In genomic region chr9:97695390-97695789, GRCh38 we compare ENCODE assay signal across 10 cellular contexts. TPM values are rescaled to one million over a fixed set of nuclear protein-coding genes. Genes with fewer than 3 reads are reported as not detected.
A peak's percentile ranks its signal among the peaks of the same experiment; 100 is the strongest.
DNase-seq lines count a peak whose midpoint lies in the region; ATAC-seq and TF ChIP-seq lines count a peak whose summit lies in the region.
"Had no signal": no experiment of that assay in that cellular context is flagged by ENCODE, and none has a peak within 500 bp of the region (broad histone marks: within the 10 kb centered on the region; RNA-seq: fewer than 3 reads in every experiment).

No MANE protein-coding gene starts in this region.

- H3K27me3 ChIP-seq in DOHH2 (ENCODE audit: control insufficient read depth, low read length) (no peaks in the 10 kb centered on the region), OCI-LY1 (ENCODE audit: insufficient read depth, low read length) (no peaks in the 10 kb centered on the region), endocrine pancreas (ENCODE audit: control insufficient read depth, insufficient read depth, low read length) (no peaks in the 10 kb centered on the region), trophoblast cell (ENCODE audit: insufficient read depth, low read length) (no peaks in the 10 kb centered on the region)

- H3F3A ChIP-seq in DOHH2 (ENCODE audit: control insufficient read depth, insufficient read depth), result no peaks in the 10 kb centered on the region
- no peaks in the 10 kb centered on the region for H3F3A ChIP-seq in OCI-LY1 (ENCODE audit: insufficient read depth, low read length)

- WGBS in trophoblast cell (ENCODE audit: extremely low coverage, insufficient coverage, insufficient read length), result no CpG with 5 or more reads among the region's 3 CpGs

- H3K79me2 ChIP-seq in DOHH2 (ENCODE audit: control insufficient read depth, low read length), result peaks cover 36% of the 10 kb centered on the region
- peaks cover 34% of the 10 kb centered on the region for H3K79me2 ChIP-seq in OCI-LY1 (ENCODE audit: insufficient read depth, low read length)
- peaks cover 5% of the 10 kb centered on the region for H3K79me2 ChIP-seq in trophoblast cell (ENCODE audit: control insufficient read depth, insufficient read depth, low read length, poor library complexity)

- H3K36me3 ChIP-seq in DOHH2 (ENCODE audit: control insufficient read depth, low read length) (peaks cover 25% of the 10 kb centered on the region), OCI-LY1 (ENCODE audit: insufficient read depth, low read length) (peaks cover 22% of the 10 kb centered on the region; the same call in 1 of the 2 replicates), endocrine pancreas (ENCODE audit: control insufficient read depth, insufficient read depth, low read length) (no peaks in the 10 kb centered on the region), trophoblast cell (ENCODE audit: control insufficient read depth in 1 of 2, insufficient read depth in 2 of 2, low read length in 2 of 2) (peaks cover 0 to 3% of the 10 kb centered on the region in 2 experiments)

- H3K9ac ChIP-seq in OCI-LY1 (ENCODE audit: low read length) (peak overlapping the region; percentile 79), endocrine pancreas (ENCODE audit: control insufficient read depth, insufficient read depth, low read length) (no peak overlapping the region), trophoblast cell (ENCODE audit: low read length) (no peak overlapping the region)

- no peak for DNase-seq in trophoblast cell
- no peak for DNase-seq in NCI-H2107 treated with DMSO at 0.1 percent for 48 hours (lab: John Stamatoyannopoulos, UW; ENCODE audit: unreplicated experiment)
- DNase-seq: activated CD4-positive, alpha-beta T cell treated with anti-CD3 and anti-CD28 coated beads for 4 hours; GF-D8 had no signal

- H2AFZ ChIP-seq in OCI-LY1 (ENCODE audit: low read length) (no peak overlapping the region), trophoblast cell (ENCODE audit: insufficient read depth, low read length, poor library complexity) (no peak overlapping the region)

- no peak overlapping the region for H3K18ac ChIP-seq in trophoblast cell (ENCODE audit: low read length)

- no peak overlapping the region for H4K12ac ChIP-seq in trophoblast cell (ENCODE audit: low read depth, low read length)

- no peak for TF ChIP-seq CTCF in DOHH2 (IDR thresholded peaks at IDR 0.05; ENCODE audit: low read depth, low read length, poor library complexity, severe bottlenecking)
- TF ChIP-seq CTCF in OCI-LY1 (IDR thresholded peaks at IDR 0.05; ENCODE audit: low read length), result no peak

- H2BK12ac ChIP-seq in trophoblast cell (ENCODE audit: low read length), result no peak overlapping the region

- H3K4ac ChIP-seq in trophoblast cell (ENCODE audit: low read depth, low read length), result peak overlapping the region; percentile 27

- peaks cover 6% of the 10 kb centered on the region for H3K79me1 ChIP-seq in trophoblast cell (ENCODE audit: low read length)

- no peak overlapping the region for H4K91ac ChIP-seq in trophoblast cell (ENCODE audit: low read depth, low read length)

- H3K9me2 ChIP-seq in DOHH2 (replicated peaks; ENCODE audit: control insufficient read depth, low read length) (no peaks in the 10 kb centered on the region), OCI-LY1 (ENCODE audit: low read depth, low read length) (no peaks in the 10 kb centered on the region)

- H3K9me3 ChIP-seq in DOHH2 (ENCODE audit: control insufficient read depth, insufficient read depth, low read length) (no peaks in the 10 kb centered on the region), OCI-LY1 (ENCODE audit: low read length) (no peaks in the 10 kb centered on the region), endocrine pancreas (ENCODE audit: control insufficient read depth, low read length) (no peaks in the 10 kb centered on the region), trophoblast cell (ENCODE audit: insufficient read depth, low read depth, low read length) (no peaks in the 10 kb centered on the region)

- no peak overlapping the region for H2AK5ac ChIP-seq in trophoblast cell (ENCODE audit: low read length)

- no peak overlapping the region for H3K27ac ChIP-seq in DOHH2 (ENCODE audit: low read depth, low read length)
- H3K27ac ChIP-seq in OCI-LY1 (ENCODE audit: low read depth, low read length, poor library complexity, severe bottlenecking), result no peak overlapping the region
- H3K27ac ChIP-seq in trophoblast cell (ENCODE audit: low read depth, low read length), result no peak overlapping the region

- H2BK120ac ChIP-seq in trophoblast cell (ENCODE audit: insufficient read depth, low read length, poor library complexity), result no peak overlapping the region

- H3K4me2 ChIP-seq in DOHH2 (ENCODE audit: low read length), result peak overlapping the region; percentile 77
- H3K4me2 ChIP-seq in OCI-LY1 (ENCODE audit: low read length), result peak overlapping the region; percentile 86
- H3K4me2 ChIP-seq in trophoblast cell (ENCODE audit: low read length), result no peak overlapping the region

- no peak overlapping the region for H3K23ac ChIP-seq in trophoblast cell (ENCODE audit: low read length)

- no peak overlapping the region for H3K14ac ChIP-seq in trophoblast cell (ENCODE audit: low read length)

- ATAC-seq in GM21367 (IDR thresholded peaks at IDR 0.05; ENCODE audit: unreplicated experiment) (no peak), GM18870 (IDR thresholded peaks at IDR 0.05; ENCODE audit: unreplicated experiment) (no peak), GM18511 (IDR thresholded peaks at IDR 0.05; ENCODE audit: unreplicated experiment) (no peak)

- H3K4me3 ChIP-seq in DOHH2 (ENCODE audit: low read length), result peak overlapping the region; percentile 80
- peak overlapping the region; percentile 79 for H3K4me3 ChIP-seq in OCI-LY1 (ENCODE audit: low read depth, low read length, poor library complexity, severe bottlenecking)
- H3K4me3 ChIP-seq in endocrine pancreas (ENCODE audit: control insufficient read depth, insufficient read depth, low read length), result peak overlapping the region; percentile 93
- H3K4me3 ChIP-seq in trophoblast cell (ENCODE audit: low read depth, low read length), result no peak overlapping the region

- no peak overlapping the region for H4K8ac ChIP-seq in trophoblast cell (ENCODE audit: low read depth, low read length)

- H3K4me1 ChIP-seq in DOHH2 (ENCODE audit: control insufficient read depth, low read length) (peaks cover 54% of the 10 kb centered on the region), OCI-LY1 (ENCODE audit: insufficient read depth, low read length, severe bottlenecking) (peaks cover 49% of the 10 kb centered on the region), endocrine pancreas (ENCODE audit: control insufficient read depth, insufficient read depth, low read length) (peaks cover 19% of the 10 kb centered on the region), trophoblast cell (ENCODE audit: control insufficient read depth in 1 of 2, insufficient read depth in 2 of 2, low read length in 2 of 2) (peaks cover 2 to 5% of the 10 kb centered on the region in 2 experiments)

- no peak overlapping the region for H2BK5ac ChIP-seq in trophoblast cell (ENCODE audit: low read depth, low read length, poor library complexity)

- no peaks in the 10 kb centered on the region for H4K20me1 ChIP-seq in DOHH2 (ENCODE audit: control insufficient read depth, insufficient read depth, low read depth, low read length)
- no peaks in the 10 kb centered on the region for H4K20me1 ChIP-seq in OCI-LY1 (ENCODE audit: insufficient read depth, low read length)

RNA-seq across cellular contexts. Expression of gene XPA, which starts 1.8 kb away (rescaled TPM):
- 8.6 and 9.0 TPM in 2 replicates for polyA plus RNA-seq in trophoblast cell (2013)
